19 cellular contexts compared by ENCODE assay signal in genomic region chr10:101140084-101140949, GRCh38. TPM values are rescaled to one million over a fixed set of nuclear protein-coding genes. Genes with fewer than 3 reads are reported as not detected.
A peak's percentile ranks its signal among the peaks of the same experiment; 100 is the strongest.
DNase-seq lines count a peak whose midpoint lies in the region; ATAC-seq and TF ChIP-seq lines count a peak whose summit lies in the region.
"Had no signal": no experiment of that assay in that cellular context is flagged by ENCODE, and none has a peak within 500 bp of the region (broad histone marks: within the 10 kb centered on the region; RNA-seq: fewer than 3 reads in every experiment).

No MANE protein-coding gene starts in this region.

- POLR2A ChIA-PET in HEK293 (lab: Yijun Ruan, JAX) = interaction anchor here (0.6 to 1.3 kb wide), 2 partner anchors 45 to 79 kb away, joined by 4 to 5 read pairs; no protein-coding TSS in a partner anchor

- H3K27ac Mint-ChIP-seq in activated T-cell treated with anti-CD3 and anti-CD28 coated beads, Interleukin-2, amount 50 U/mL, for 24 hours = no peak overlapping the region
- H3K27ac Mint-ChIP-seq in endodermal cell = no peak overlapping the region

- ATAC-seq in psoas muscle = no peak
- no peak for ATAC-seq in HG02571 (IDR thresholded peaks at IDR 0.05; ENCODE audit: unreplicated experiment)
- ATAC-seq in GM18909 (IDR thresholded peaks at IDR 0.05; ENCODE audit: poor library complexity, unreplicated experiment) = no peak
- ATAC-seq: activated T-cell treated with anti-CD3 and anti-CD28 coated beads, Interleukin-2, amount 50 U/mL, for 4 hours had no signal

- H3K27ac ChIP-seq in HEK293 (ENCODE audit: extremely low read depth, low read depth, low read length) = no peak overlapping the region
- H3K27ac ChIP-seq in endodermal cell (ENCODE audit: low read depth, low read length) = no peak overlapping the region
- no peak overlapping the region for H3K27ac ChIP-seq in psoas muscle
- H3K27ac ChIP-seq: breast epithelium, parathyroid adenoma, SJSA1, stomach, uterus had no signal

- intact Hi-C loops in psoas muscle (cut with DNase I) = loop anchor here in 1 of 2 donors (5.0 kb wide), 1 partner anchor 103 kb away; no protein-coding TSS in a partner anchor

- H3K4me1 ChIP-seq in HEK293 (ENCODE audit: control insufficient read depth, insufficient read depth, low read length) = no peaks in the 10 kb centered on the region
- H3K4me1 ChIP-seq in endodermal cell (ENCODE audit: control insufficient read depth, insufficient read depth, low read length) = no peaks in the 10 kb centered on the region
- H3K4me1 ChIP-seq in psoas muscle = peaks cover 6% of the 10 kb centered on the region

- peaks cover 99% of the 10 kb centered on the region for H3K27me3 Mint-ChIP-seq in activated T-cell treated with anti-CD3 and anti-CD28 coated beads, Interleukin-2, amount 50 U/mL, for 24 hours
- H3K27me3 Mint-ChIP-seq in endodermal cell (ENCODE audit: insufficient read depth) = peaks cover 100% of the 10 kb centered on the region

- no peak overlapping the region for H3K4me3 Mint-ChIP-seq in activated T-cell treated with anti-CD3 and anti-CD28 coated beads, Interleukin-2, amount 50 U/mL, for 24 hours
- H3K4me3 Mint-ChIP-seq in endodermal cell = peak overlapping the region; percentile 38
- H3K4me3 Mint-ChIP-seq: activated T-cell treated with anti-CD3 and anti-CD28 coated beads, Interleukin-2, amount 50 U/mL, for 4 hours had no signal

- CTCF ChIA-PET in HEK293 (lab: Yijun Ruan, JAX) = interaction anchor here (0.6 to 19.6 kb wide), 10 partner anchors 13 to 496 kb away, joined by 4 to 506 read pairs (median 24); partner anchors contain the start of genes PDZD7 and SFXN3

- H3K27me3 ChIP-seq in endodermal cell (ENCODE audit: control insufficient read depth, insufficient read depth, low read length, poor library complexity, severe bottlenecking) (peaks cover 100% of the 10 kb centered on the region), psoas muscle (ENCODE audit: insufficient read depth in 3 of 3, low read length in 2 of 3) (peaks cover 0 to 96% (median 40%) of the 10 kb centered on the region in 3 donors)

- no peaks in the 10 kb centered on the region for H3K36me3 ChIP-seq in HEK293 (ENCODE audit: control insufficient read depth in 2 of 2, insufficient read depth in 1 of 2, low read length in 2 of 2)
- no peaks in the 10 kb centered on the region for H3K36me3 ChIP-seq in endodermal cell (ENCODE audit: control insufficient read depth, insufficient read depth, low read length)
- H3K36me3 ChIP-seq in psoas muscle (ENCODE audit: insufficient read depth in 1 of 2, low read depth in 1 of 2) = no peaks in the 10 kb centered on the region
- H3K36me3 ChIP-seq: breast epithelium, SJSA1, stomach, uterus had no signal

- WGBS in endodermal cell (ENCODE audit: insufficient coverage in 1 of 2, insufficient read length in 1 of 2), 2 experiments = 4 to 6% methylated on average over 31 to 65 of the region's 65 CpGs
- 10 to 15% (median 12%) methylated on average over 60 to 65 of the region's 65 CpGs for WGBS in psoas muscle, 3 donors

- H3K9ac ChIP-seq in endodermal cell (ENCODE audit: extremely low read depth, low read length, poor library complexity, severe bottlenecking) = no peak overlapping the region
- H3K9ac ChIP-seq: parathyroid adenoma had no signal

- H3K9me3 Mint-ChIP-seq in activated T-cell treated with anti-CD3 and anti-CD28 coated beads, Interleukin-2, amount 50 U/mL, for 24 hours = no peaks in the 10 kb centered on the region
- H3K9me3 Mint-ChIP-seq in endodermal cell = no peaks in the 10 kb centered on the region
- H3K9me3 Mint-ChIP-seq: activated T-cell treated with anti-CD3 and anti-CD28 coated beads, Interleukin-2, amount 50 U/mL, for 4 hours had no signal

- no peaks in the 10 kb centered on the region for H3K36me3 Mint-ChIP-seq in activated T-cell treated with anti-CD3 and anti-CD28 coated beads, Interleukin-2, amount 50 U/mL, for 24 hours (ENCODE audit: low read depth)
- no peaks in the 10 kb centered on the region for H3K36me3 Mint-ChIP-seq in endodermal cell (ENCODE audit: low read depth)

- H3K4me3 ChIP-seq in HEK293 (ENCODE audit: low read depth, low read length) (no peak overlapping the region), endodermal cell (ENCODE audit: low read length) (no peak overlapping the region), psoas muscle (peak overlapping the region; percentile 10)
- H3K4me3 ChIP-seq: SJSA1, uterus had no signal

- H3K4me1 Mint-ChIP-seq in activated T-cell treated with anti-CD3 and anti-CD28 coated beads, Interleukin-2, amount 50 U/mL, for 24 hours (ENCODE audit: low read depth) = peaks cover 30% of the 10 kb centered on the region
- peaks cover 11% of the 10 kb centered on the region for H3K4me1 Mint-ChIP-seq in endodermal cell

- DNase-seq in activated T-cell treated with anti-CD3 and anti-CD28 coated beads, Interleukin-2, amount 50 U/mL, for 24 hours = peak; percentile 41
- DNase-seq in activated T-cell treated with anti-CD3 and anti-CD28 coated beads, Interleukin-2, amount 50 U/mL, for 1 hour = no peak
- DNase-seq in endodermal cell = peak; percentile 70
- DNase-seq in psoas muscle = no peak
- DNase-seq in NCI-H524 treated with DMSO at 0.1 percent for 48 hours (lab: John Stamatoyannopoulos, UW) = no peak
- DNase-seq: activated CD4-positive, alpha-beta T cell treated with anti-CD3 and anti-CD28 coated beads for 48 hours; activated T-cell treated with anti-CD3 and anti-CD28 coated beads, Interleukin-2, amount 50 U/mL, for 4 hours; kidney glomerular epithelial cell; NCI-H187; stimulated activated CD4-positive, alpha-beta T cell treated with anti-CD3 and anti-CD28 coated beads, Interleukin-12 subunit alpha, Interleukin-12 subunit beta, amount 100 ng/mL, for 4 hours; stomach; uterus had no signal

- no peak for TF ChIP-seq CTCF in HEK293 (tag by site-specific recombination; IDR thresholded peaks at IDR 0.05)
- TF ChIP-seq CTCF in endodermal cell (conservative IDR thresholded peaks at IDR 0.05) = no peak
- no peak for TF ChIP-seq CTCF in psoas muscle (IDR thresholded peaks at IDR 0.05)

- no peaks in the 10 kb centered on the region for H3K9me3 ChIP-seq in HEK293 (ENCODE audit: control insufficient read depth, insufficient read depth, low read depth, low read length)
- H3K9me3 ChIP-seq in endodermal cell (ENCODE audit: control insufficient read depth, low read length) = no peaks in the 10 kb centered on the region
- H3K9me3 ChIP-seq in psoas muscle = no peaks in the 10 kb centered on the region
- H3K9me3 ChIP-seq: breast epithelium, SJSA1, stomach, uterus had no signal

TF ChIP-seq in HEK293, 187 proteins besides CTCF, POLR2A, EP300 and RAD21:
- no peak for TF ChIP-seq PRDM4 (tag by site-specific recombination; IDR thresholded peaks at IDR 0.05)
- 0 out of 2 replicates have a peak, but pooled peaks have one; percentile 11 for TF ChIP-seq SCRT2 (tag by site-specific recombination; IDR thresholded peaks at IDR 0.05)

RNA-seq across cellular contexts. Expression of gene TLX1, which starts 9.2 kb away (rescaled TPM):
- not detected for total RNA-seq in endodermal cell
- 0.14 TPM for polyA plus RNA-seq in endodermal cell (2013, experiment 1 of 2)
- polyA plus RNA-seq in endodermal cell (2013, experiment 2 of 2) = 0.12 TPM
- not detected for total RNA-seq in psoas muscle
- not detected for polyA plus RNA-seq in psoas muscle
- total RNA-seq: activated T-cell treated with anti-CD3 and anti-CD28 coated beads, Interleukin-2, amount 50 U/mL, for 4 hours; breast epithelium; M059J; SJSA1; uterus had no signal
- polyA plus RNA-seq: stomach had no signal

Comparison
In these comparisons a context has a peak if more than half of its experiments do, and no peak if none do; other contexts are left out.
1. DNase-seq: peak in activated T-cell treated with anti-CD3 and anti-CD28 coated beads, Interleukin-2, amount 50 U/mL, for 24 hours (single experiment) and endodermal cell (single experiment); none in activated T-cell treated with anti-CD3 and anti-CD28 coated beads, Interleukin-2, amount 50 U/mL, for 1 hour (single experiment), psoas muscle (0 of 2) and NCI-H524 treated with DMSO at 0.1 percent for 48 hours (single experiment).